Comparison of ENCODE assay signal across 8 cellular contexts in genomic region chr3:155078959-155079794, GRCh38. TPM values are rescaled to one million over a fixed set of nuclear protein-coding genes. Genes with fewer than 3 reads are reported as not detected.
A peak's percentile ranks its signal among the peaks of the same experiment; 100 is the strongest.
DNase-seq lines count a peak whose midpoint lies in the region; ATAC-seq, FAIRE-seq and TF ChIP-seq lines count a peak whose summit lies in the region.

No MANE protein-coding gene starts in this region.

- no peak overlapping the region for H3K27ac Mint-ChIP-seq in progenitor cell of endocrine pancreas

- H3K27me3 Mint-ChIP-seq in progenitor cell of endocrine pancreas: peaks cover 66% of the 10 kb centered on the region

- DNase-seq in Daoy (ENCODE audit: low read depth) (peak; percentile 1), RWPE2 (ENCODE audit: low spot score) (no peak), foreskin melanocyte (peak; percentile 65), progenitor cell of endocrine pancreas (ENCODE audit: low spot score, unreplicated experiment) (no peak), D721Med (ENCODE audit: insufficient read length, low spot score) (no peak), DMS114 treated with DMSO at 0.1 percent for 48 hours (lab: John Stamatoyannopoulos, UW; ENCODE audit: unreplicated experiment) (no peak)
- no peak for DNase-seq in activated naive CD4-positive, alpha-beta T cell treated with Interleukin-2 at 50 U/mL for 16 hours
- DNase-seq in stimulated activated CD4-positive, alpha-beta T cell treated with anti-CD3 and anti-CD28 coated beads, Interleukin-12 subunit alpha, Interleukin-12 subunit beta, amount 100 ng/mL, for 4 hours: no peak

- TF ChIP-seq CTCF in RWPE2 (IDR thresholded peaks at IDR 0.05; ENCODE audit: poor library complexity, severe bottlenecking) (no peak), progenitor cell of endocrine pancreas (IDR thresholded peaks at IDR 0.05; ENCODE audit: unreplicated experiment) (peak; percentile 24), D721Med (IDR thresholded peaks at IDR 0.05; ENCODE audit: insufficient read depth, missing control alignments) (no peak)

- no peaks in the 10 kb centered on the region for H3K27me3 ChIP-seq in RWPE2 (ENCODE audit: insufficient read depth, poor library complexity, severe bottlenecking)

- H3K27ac ChIP-seq in RWPE2 (ENCODE audit: poor library complexity, severe bottlenecking): no peak overlapping the region

- peak; percentile 47 for ATAC-seq in RWPE2 (ENCODE audit: low read depth)

- peaks cover 4% of the 10 kb centered on the region for H3K9me3 ChIP-seq in RWPE2 (ENCODE audit: severe bottlenecking)

- FAIRE-seq in D721Med (lab: Jason Lieb, UNC): no peak

- H3K4me1 Mint-ChIP-seq in progenitor cell of endocrine pancreas (ENCODE audit: low read depth): peaks cover 9% of the 10 kb centered on the region

- H3K4me3 ChIP-seq in RWPE2 (ENCODE audit: severe bottlenecking): peak overlapping the region; percentile 59

- peaks cover 10% of the 10 kb centered on the region for H3K4me1 ChIP-seq in RWPE2 (ENCODE audit: insufficient read depth, poor library complexity, severe bottlenecking)

- peak overlapping the region; percentile 70 for H3K4me3 Mint-ChIP-seq in progenitor cell of endocrine pancreas (ENCODE audit: low read depth)

- peaks cover under 1% of the 10 kb centered on the region; the same call in 1 of the 2 replicates for H3K36me3 ChIP-seq in RWPE2 (ENCODE audit: low read depth)

- no peaks in the 10 kb centered on the region for H3K36me3 Mint-ChIP-seq in progenitor cell of endocrine pancreas (ENCODE audit: insufficient read depth)

- peaks cover 3% of the 10 kb centered on the region for H3K9me3 Mint-ChIP-seq in progenitor cell of endocrine pancreas (ENCODE audit: low read depth)

RNA-seq across cellular contexts. Expression of gene MME, which starts 0.9 kb away (rescaled TPM):
- 1.5 and 6.4 TPM in 2 replicates for total RNA-seq in Daoy (2014; rRNA removed; shearing (Covaris generic))
- 0.93 TPM in 2 replicates for total RNA-seq in progenitor cell of endocrine pancreas

Comparison
In these comparisons a context has a peak if more than half of its experiments do, and no peak if none do; other contexts are left out.
1. DNase-seq: peak in Daoy (single experiment) and foreskin melanocyte (single experiment); none in RWPE2 (single experiment), progenitor cell of endocrine pancreas (single experiment), activated naive CD4-positive, alpha-beta T cell treated with Interleukin-2 at 50 U/mL for 16 hours (single experiment), D721Med (single experiment), stimulated activated CD4-positive, alpha-beta T cell treated with anti-CD3 and anti-CD28 coated beads, Interleukin-12 subunit alpha, Interleukin-12 subunit beta, amount 100 ng/mL, for 4 hours (single experiment) and DMS114 treated with DMSO at 0.1 percent for 48 hours (single experiment).